14 cellular contexts compared by ENCODE assay signal in genomic region chr2:189217546-189217945, GRCh38. TPM values are rescaled to one million over a fixed set of nuclear protein-coding genes. Genes with fewer than 3 reads are reported as not detected.
A peak's percentile ranks its signal among the peaks of the same experiment; 100 is the strongest.
DNase-seq lines count a peak whose midpoint lies in the region; ATAC-seq, FAIRE-seq and TF ChIP-seq lines count a peak whose summit lies in the region.
"Had no signal": no experiment of that assay in that cellular context is flagged by ENCODE, and none has a peak within 500 bp of the region (broad histone marks: within the 10 kb centered on the region; RNA-seq: fewer than 3 reads in every experiment).

No MANE protein-coding gene starts in this region.

- dilution Hi-C loops in IMR-90 (cut with HindIII; ENCODE audit: low sequenced_read_pairs, unreplicated experiment) (no loop called here), keratinocyte (cut with MboI; ENCODE audit: extremely low pct_ligation_motif_present, low sequenced_read_pairs) (no loop called here)

- in situ Hi-C loops in IMR-90 (cut with MboI; ENCODE audit: low sequenced_read_pairs): no loop called here

- CTCF ChIA-PET in IMR-90 (lab: Yijun Ruan, JAX): interaction anchor here (0.5 kb wide), 1 partner anchor 55 kb away, joined by 3 read pairs; no protein-coding TSS in a partner anchor

- peak overlapping the region; percentile 40 for H3K18ac ChIP-seq in IMR-90 (ENCODE audit: low read depth, low read length)

- H3K36me3 ChIP-seq in IMR-90 (ENCODE audit: control insufficient read depth, insufficient read depth, low read length) (no peaks in the 10 kb centered on the region), keratinocyte (ENCODE audit: control insufficient read depth in 2 of 2, extremely low read depth in 1 of 2, insufficient read depth in 2 of 2, low read length in 2 of 2) (no peaks in the 10 kb centered on the region)

- H3K4me1 Mint-ChIP-seq in activated T-helper 17 cell treated with anti-CD3 and anti-CD28 coated beads, Interleukin-2, amount 50 U/mL, for 72 hours: no peaks in the 10 kb centered on the region

- H2BK5ac ChIP-seq in IMR-90 (ENCODE audit: low read depth, low read length, poor library complexity, severe bottlenecking): peak overlapping the region; percentile 84

- no peak overlapping the region for H3K4me3 Mint-ChIP-seq in activated T-helper 17 cell treated with anti-CD3 and anti-CD28 coated beads, Interleukin-2, amount 50 U/mL, for 72 hours
- H3K4me3 Mint-ChIP-seq: activated CD8-positive, alpha-beta T cell treated with anti-CD3 and anti-CD28 coated beads for 36 hours; activated naive CD8-positive, alpha-beta T cell; dendritic cell treated with granulocyte-macrophage colony-stimulating factor and Interleukin-4, amounts not matched to agents 40 ng/mL and 50 ng/mL, for 4 days had no signal

- H3K23ac ChIP-seq in IMR-90 (ENCODE audit: low read depth, low read length): peak overlapping the region; percentile 81

- peak overlapping the region; percentile 90 for H2BK120ac ChIP-seq in IMR-90 (ENCODE audit: low read depth, low read length)

- peak overlapping the region; percentile 77 for H2AK5ac ChIP-seq in IMR-90 (ENCODE audit: low read depth, low read length)

- H3K14ac ChIP-seq in IMR-90 (replicated peaks; ENCODE audit: low read depth, low read length): peak overlapping the region; percentile 80

- intact Hi-C loops in IMR-90 (cut with micrococcal nuclease): no loop called here

- no peak for TF ChIP-seq RAD21 in IMR-90 (IDR thresholded peaks at IDR 0.05; ENCODE audit: low read length)

- H3K27ac ChIP-seq in IMR-90 (ENCODE audit: insufficient read depth, low read length) (peak overlapping the region; percentile 40), keratinocyte (ENCODE audit: control insufficient read depth, insufficient read depth, low read length) (no peak overlapping the region)

- BruUV-seq in IMR-90 (replicated peaks; lab: Mats Ljungman, UMichigan): no TSS peak

- H3K4me2 ChIP-seq in IMR-90 (ENCODE audit: low read depth, low read length) (peak overlapping the region; percentile 15), keratinocyte (ENCODE audit: control insufficient read depth, extremely low read depth, insufficient read depth, low read depth, low read length) (no peak overlapping the region)

- TF ChIP-seq CTCF in IMR-90 (conservative IDR thresholded peaks at IDR 0.05; ENCODE audit: low read depth, low read length) (no peak), keratinocyte (optimal IDR thresholded peaks at IDR 0.05 in 1 of 3, IDR thresholded peaks at IDR 0.05 in 1 of 3, conservative IDR thresholded peaks at IDR 0.05 in 1 of 3; ENCODE audit: extremely low read depth in 1 of 3, insufficient read depth in 2 of 3, low read length in 3 of 3) (no peak)

- H3K9me3 ChIP-seq in IMR-90 (ENCODE audit: control insufficient read depth, insufficient read depth, low read length) (no peaks in the 10 kb centered on the region), keratinocyte (ENCODE audit: control insufficient read depth, low read depth, low read length) (no peaks in the 10 kb centered on the region)

- H3K4me3 ChIP-seq in IMR-90 (ENCODE audit: insufficient read depth, low read depth, low read length) (no peak overlapping the region), keratinocyte (ENCODE audit: control insufficient read depth in 2 of 3, extremely low read depth in 1 of 3, insufficient read depth in 2 of 3, low read depth in 1 of 3, low read length in 3 of 3) (no peak overlapping the region)

- TF ChIP-seq POLR2A in IMR-90 (IDR thresholded peaks at IDR 0.05; ENCODE audit: low read depth, low read length): no peak

- WGBS in IMR-90 (ENCODE audit: extremely low coverage in 2 of 2, insufficient read length in 1 of 2), 2 experiments: 0% methylated on average over 1 of the region's 6 CpGs; no CpG with 5 or more reads in 1 of the 2 experiments

- no peak overlapping the region for H3K27ac Mint-ChIP-seq in activated T-helper 17 cell treated with anti-CD3 and anti-CD28 coated beads, Interleukin-2, amount 50 U/mL, for 72 hours
- H3K27ac Mint-ChIP-seq: activated CD8-positive, alpha-beta T cell treated with anti-CD3 and anti-CD28 coated beads for 36 hours; activated naive CD8-positive, alpha-beta T cell; dendritic cell treated with granulocyte-macrophage colony-stimulating factor and Interleukin-4, amounts not matched to agents 40 ng/mL and 50 ng/mL, for 4 days had no signal

- H3K56ac ChIP-seq in IMR-90 (ENCODE audit: extremely low read depth, insufficient read depth, low read length): peak overlapping the region; percentile 63

- peak overlapping the region; percentile 79 for H3K4ac ChIP-seq in IMR-90 (ENCODE audit: low read depth, low read length)

- H3K27me3 Mint-ChIP-seq in activated T-helper 17 cell treated with anti-CD3 and anti-CD28 coated beads, Interleukin-2, amount 50 U/mL, for 72 hours: no peaks in the 10 kb centered on the region
- H3K27me3 Mint-ChIP-seq: activated CD8-positive, alpha-beta T cell treated with anti-CD3 and anti-CD28 coated beads for 36 hours; activated naive CD8-positive, alpha-beta T cell; dendritic cell treated with granulocyte-macrophage colony-stimulating factor and Interleukin-4, amounts not matched to agents 40 ng/mL and 50 ng/mL, for 4 days had no signal

- POLR2A ChIA-PET in IMR-90 (lab: Charles Lee; ENCODE audit: unreplicated experiment): interaction anchor here (0.6 kb wide), 1 partner anchor 696 kb away, joined by 7 read pairs; no protein-coding TSS in a partner anchor

- peak overlapping the region; percentile 91 for H2BK20ac ChIP-seq in IMR-90 (ENCODE audit: low read depth, low read length)

- H3K9ac ChIP-seq in IMR-90 (ENCODE audit: low read depth, low read length) (peak overlapping the region; percentile 9; the same call in 1 of the 2 replicates), keratinocyte (ENCODE audit: control insufficient read depth, extremely low read depth, insufficient read depth, low read length) (no peak overlapping the region)

- H2BK15ac ChIP-seq in IMR-90 (ENCODE audit: low read depth, low read length): peak overlapping the region; percentile 75

- peak overlapping the region; percentile 73 for H4K91ac ChIP-seq in IMR-90 (ENCODE audit: insufficient read depth, low read depth, low read length)

- H3K79me2 ChIP-seq in keratinocyte (ENCODE audit: control insufficient read depth, insufficient read depth, low read length): no peaks in the 10 kb centered on the region

- peak overlapping the region; percentile 74 to 91 for H4K8ac ChIP-seq in IMR-90 (ENCODE audit: low read depth in 2 of 2, low read length in 2 of 2)

- FAIRE-seq in keratinocyte (lab: Jason Lieb, UNC): peak; percentile 34

- H4K20me1 ChIP-seq in IMR-90 (ENCODE audit: insufficient read depth, low read length): no peaks in the 10 kb centered on the region
- H4K20me1 ChIP-seq in keratinocyte (ENCODE audit: control insufficient read depth, extremely low read depth, insufficient read depth, low read length): no peaks in the 10 kb centered on the region

- H2AK9ac ChIP-seq in IMR-90 (replicated peaks; ENCODE audit: low read depth, low read length, poor library complexity): no peak overlapping the region

- H3K4me1 ChIP-seq in IMR-90 (ENCODE audit: control insufficient read depth, insufficient read depth, low read length) (peaks cover 7% of the 10 kb centered on the region), keratinocyte (ENCODE audit: control insufficient read depth, extremely low read depth, insufficient read depth, low read length) (peaks cover 17% of the 10 kb centered on the region)

- peaks cover 5% of the 10 kb centered on the region; the same call in 1 of the 2 replicates for H3K9me1 ChIP-seq in IMR-90 (ENCODE audit: insufficient read depth, low read length)
- H3K9me1 ChIP-seq in keratinocyte (ENCODE audit: control insufficient read depth, extremely low read depth, insufficient read depth, low read length): no peaks in the 10 kb centered on the region

- 0 out of 4 replicates have a peak, but pooled peaks cover 0 to 4% of the 10 kb centered on the region in 2 experiments for H3K79me1 ChIP-seq in IMR-90 (ENCODE audit: low read depth in 1 of 2, low read length in 2 of 2)

- H2AFZ ChIP-seq in IMR-90 (replicated peaks; ENCODE audit: low read length, poor library complexity): peak overlapping the region; percentile 88
- H2AFZ ChIP-seq in keratinocyte (ENCODE audit: control insufficient read depth, low read length): no peak overlapping the region

- DNase-seq in A172 (ENCODE audit: low spot score) (peak; percentile 94), IMR-90 (peak; percentile 84), ecto neural progenitor cell (ENCODE audit: low spot score) (peak; percentile 47), keratinocyte (ENCODE audit: low read depth, low spot score) (no peak), NCI-H510A (lab: John Stamatoyannopoulos, UW) (no peak), activated gamma-delta T cell (lab: John Stamatoyannopoulos, UW) (no peak)
- DNase-seq in activated T-cell treated with anti-CD3 and anti-CD28 coated beads, Interleukin-2, amount 50 U/mL, for 48 hours: no peak
- DNase-seq: activated CD8-positive, alpha-beta T cell treated with anti-CD3 and anti-CD28 coated beads for 36 hours; DND-41; NCI-H1436 treated with DMSO at 0.1 percent for 48 hours; T-helper 2 cell had no signal

- H3K36me3 Mint-ChIP-seq in activated T-helper 17 cell treated with anti-CD3 and anti-CD28 coated beads, Interleukin-2, amount 50 U/mL, for 72 hours (ENCODE audit: low read depth): no peaks in the 10 kb centered on the region

- peak; percentile 82 for ATAC-seq in IMR-90 (ENCODE audit: low read depth)
- no peak for ATAC-seq in activated T-helper 17 cell treated with anti-CD3 and anti-CD28 coated beads, Interleukin-2, amount 50 U/mL, for 72 hours (replicated peaks)
- ATAC-seq: activated CD8-positive, alpha-beta T cell treated with anti-CD3 and anti-CD28 coated beads for 36 hours had no signal

- H3K27me3 ChIP-seq in IMR-90 (ENCODE audit: control insufficient read depth, insufficient read depth, low read length): no peaks in the 10 kb centered on the region
- no peaks in the 10 kb centered on the region for H3K27me3 ChIP-seq in keratinocyte (ENCODE audit: control insufficient read depth, extremely low read depth, insufficient read depth, low read length)

- peak overlapping the region; percentile 26 for H4K5ac ChIP-seq in IMR-90 (ENCODE audit: low read depth, low read length)

- H3K9me3 Mint-ChIP-seq in activated T-helper 17 cell treated with anti-CD3 and anti-CD28 coated beads, Interleukin-2, amount 50 U/mL, for 72 hours: no peaks in the 10 kb centered on the region
- H3K9me3 Mint-ChIP-seq: activated CD8-positive, alpha-beta T cell treated with anti-CD3 and anti-CD28 coated beads for 36 hours; dendritic cell treated with granulocyte-macrophage colony-stimulating factor and Interleukin-4, amounts not matched to agents 40 ng/mL and 50 ng/mL, for 4 days had no signal

RNA-seq across cellular contexts. Expression of gene COL5A2, which starts 38.0 kb away (rescaled TPM):
- total RNA-seq in A172 (2014; rRNA removed; shearing (Covaris generic)): 955 and 1,017 TPM in 2 replicates
- total RNA-seq in IMR-90 (2012; rRNA removed): 235 and 257 TPM in 2 replicates
- polyA plus RNA-seq in IMR-90 (2012; rRNA removed) (155 and 181 TPM in 2 replicates), keratinocyte (6.5 to 16.6 TPM (median 7.2 TPM) in 3 replicates)
- polyA plus RNA-seq in IMR-90 (2012; cell fraction: cytosol; rRNA removed): 85.6 and 111 TPM in 2 replicates
- polyA plus RNA-seq in IMR-90 (2012; cell fraction: nucleus; rRNA removed; ENCODE audit: low replicate concordance): 121 and 233 TPM in 2 replicates
- 2.1 TPM for polyA plus RNA-seq in keratinocyte (2011; ENCODE audit: low read depth)
- polyA plus RNA-seq in keratinocyte (2011; cell fraction: cytosol; rRNA removed): 2.2 and 2.4 TPM in 2 replicates
- 23.2 and 25.7 TPM in 2 replicates for polyA plus RNA-seq in keratinocyte (2011; cell fraction: nucleus; rRNA removed)
- polyA plus RNA-seq in keratinocyte (2012; ENCODE audit: low replicate concordance): 2.0 and 8.5 TPM in 2 replicates
- 6.4 to 23.5 TPM (median 11.9 TPM) in 3 replicates for polyA minus RNA-seq in keratinocyte
- polyA minus RNA-seq in keratinocyte (2011; cell fraction: cytosol; rRNA and poly(A)+ RNA removed): 4.8 TPM
- 22.5 and 41.3 TPM in 2 replicates for polyA minus RNA-seq in keratinocyte (2011; cell fraction: nucleus; rRNA and poly(A)+ RNA removed)
- under 1 TPM; 0.32 to 0.77 TPM for total RNA-seq in activated T-helper 17 cell treated with anti-CD3 and anti-CD28 coated beads, Interleukin-2, amount 50 U/mL, for 72 hours

Comparison
In these comparisons a context has a peak if more than half of its experiments do, and no peak if none do; other contexts are left out.
1. DNase-seq: peak in A172 (single experiment), IMR-90 (single experiment) and ecto neural progenitor cell (single experiment); none in keratinocyte (single experiment), NCI-H510A (single experiment), activated T-cell treated with anti-CD3 and anti-CD28 coated beads, Interleukin-2, amount 50 U/mL, for 48 hours (0 of 2) and activated gamma-delta T cell (single experiment).
2. RNA of gene COL5A2, which starts 38.0 kb away (total RNA-seq): 955 to 1,017 TPM in A172 and 235 to 257 TPM in IMR-90; 0.32 to 0.77 TPM in activated T-helper 17 cell treated with anti-CD3 and anti-CD28 coated beads, Interleukin-2, amount 50 U/mL, for 72 hours; every median in the first group is over 100 times any median in the second.